ENCODE assay signal across 8 cellular contexts in genomic region chr11:13668102-13668956, GRCh38. TPM values are rescaled to one million over a fixed set of nuclear protein-coding genes. Genes with fewer than 3 reads are reported as not detected.
DNase-seq lines count a peak whose midpoint lies in the region; ATAC-seq and TF ChIP-seq lines count a peak whose summit lies in the region.

Gene FAR1 (plus strand): TSS chr11:13668668. CDS start chr11:13694766, 26,098 bp downstream.

- peak within 1 kb of the TSS; percentile 74 for H3K27ac ChIP-seq in RWPE2 (ENCODE audit: poor library complexity, severe bottlenecking)

- H3K4me3 Mint-ChIP-seq in natural killer cell treated with Interleukin-12 subunit alpha and Interleukin-12 subunit beta and Interleukin-15 and Interleukin-18, amount 100 ng/mL, for 72 hours, result peak within 1 kb of the TSS; percentile 99

- H3K36me3 Mint-ChIP-seq in natural killer cell treated with Interleukin-12 subunit alpha and Interleukin-12 subunit beta and Interleukin-15 and Interleukin-18, amount 100 ng/mL, for 72 hours, result peaks cover 21% of the 10 kb centered on the region

- TF ChIP-seq CTCF in RWPE2 (IDR thresholded peaks at IDR 0.05; ENCODE audit: poor library complexity, severe bottlenecking) (peak; percentile 83), fibroblast of mammary gland (conservative IDR thresholded peaks at IDR 0.05; ENCODE audit: control insufficient read depth, insufficient read depth, low read depth, low read length) (no peak)

- H3K9me3 Mint-ChIP-seq in natural killer cell treated with Interleukin-12 subunit alpha and Interleukin-12 subunit beta and Interleukin-15 and Interleukin-18, amount 100 ng/mL, for 72 hours, result no peaks in the 10 kb centered on the region

- peaks cover 0 to 5% of the 10 kb centered on the region in 2 donors for H3K27me3 Mint-ChIP-seq in natural killer cell treated with Interleukin-12 subunit alpha and Interleukin-12 subunit beta and Interleukin-15 and Interleukin-18, amount 100 ng/mL, for 72 hours

- peak; percentile 89 for ATAC-seq in RWPE2 (ENCODE audit: low read depth)
- ATAC-seq in natural killer cell treated with Interleukin-12 subunit alpha and Interleukin-12 subunit beta and Interleukin-15 and Interleukin-18, amount 100 ng/mL, for 72 hours, result peak; percentile 96 to 97
- peak; percentile 96 for ATAC-seq in stimulated activated naive CD8-positive, alpha-beta T cell treated with anti-CD3 and anti-CD28 coated beads, Interleukin-15, Interleukin-2, amounts not matched to agents 100 U/mL and 50 U/mL, for 24 hours

- H3K9me3 ChIP-seq in ES-I3 (ENCODE audit: control insufficient read depth, insufficient read depth, low read length) (no peaks in the 10 kb centered on the region), RWPE2 (ENCODE audit: severe bottlenecking) (no peaks in the 10 kb centered on the region)

- H3K27ac Mint-ChIP-seq in natural killer cell treated with Interleukin-12 subunit alpha and Interleukin-12 subunit beta and Interleukin-15 and Interleukin-18, amount 100 ng/mL, for 72 hours, result peak within 1 kb of the TSS; percentile 88 to 90

- H3K36me3 ChIP-seq in ES-I3 (ENCODE audit: insufficient read depth, low read length) (no peaks in the 10 kb centered on the region; the same call in 1 of the 2 replicates), RWPE2 (ENCODE audit: low read depth) (peaks cover 14% of the 10 kb centered on the region)

- DNase-seq in H4 (ENCODE audit: low spot score) (peak; percentile 99), LoVo (ENCODE audit: low spot score) (peak; percentile 97), RWPE2 (ENCODE audit: low spot score) (peak; percentile 98), fibroblast of mammary gland (ENCODE audit: low read depth) (peak; percentile 98)
- DNase-seq in activated T-helper 9 cell treated with anti-CD3 and anti-CD28 coated beads, Interleukin-2, amount 50 U/mL, for 16 hours (ENCODE audit: low read depth), result peak; percentile 95
- peak; percentile 99 for DNase-seq in natural killer cell treated with Interleukin-12 subunit alpha and Interleukin-12 subunit beta and Interleukin-15 and Interleukin-18, amount 100 ng/mL, for 72 hours (ENCODE audit: low spot score)
- peak; percentile 97 for DNase-seq in stimulated activated naive CD8-positive, alpha-beta T cell treated with anti-CD3 and anti-CD28 coated beads, Interleukin-15, Interleukin-2, amounts not matched to agents 100 U/mL and 50 U/mL, for 24 hours

- H3K9ac ChIP-seq in ES-I3 (ENCODE audit: low read depth, low read length), result peak within 1 kb of the TSS; percentile 97

- H3K4me1 Mint-ChIP-seq in natural killer cell treated with Interleukin-12 subunit alpha and Interleukin-12 subunit beta and Interleukin-15 and Interleukin-18, amount 100 ng/mL, for 72 hours (ENCODE audit: low read depth in 2 of 2), result peaks cover 38 to 46% of the 10 kb centered on the region in 2 donors

- peak within 1 kb of the TSS; percentile 75 for H3K4me3 ChIP-seq in RWPE2 (ENCODE audit: severe bottlenecking)
- peak within 1 kb of the TSS; percentile 86 for H3K4me3 ChIP-seq in fibroblast of mammary gland (ENCODE audit: control insufficient read depth, low read depth, low read length)

- H3K4me1 ChIP-seq in ES-I3 (ENCODE audit: insufficient read depth, low read length) (peaks cover 8% of the 10 kb centered on the region), RWPE2 (ENCODE audit: insufficient read depth, poor library complexity, severe bottlenecking) (peaks cover 51% of the 10 kb centered on the region)

- H3K27me3 ChIP-seq in RWPE2 (ENCODE audit: insufficient read depth, poor library complexity, severe bottlenecking), result no peaks in the 10 kb centered on the region

RNA-seq across cellular contexts. Expression of gene FAR1, which starts in this region (rescaled TPM):
- 27.1 and 35.7 TPM in 2 replicates for total RNA-seq in H4 (2014; rRNA removed; shearing (Covaris generic))
- 10 to 100 TPM; 59.1 to 66.5 TPM for total RNA-seq in natural killer cell treated with Interleukin-12 subunit alpha and Interleukin-12 subunit beta and Interleukin-15 and Interleukin-18, amount 100 ng/mL, for 72 hours

Comparison
In these comparisons a context has a peak if more than half of its experiments do, and no peak if none do; other contexts are left out.
1. Peak in every context shown above with its lines: DNase-seq, ATAC-seq, H3K4me3 ChIP-seq and H3K27ac ChIP-seq.